ENCODE assay signal across 22 cellular contexts in the genomic region with DNA sequence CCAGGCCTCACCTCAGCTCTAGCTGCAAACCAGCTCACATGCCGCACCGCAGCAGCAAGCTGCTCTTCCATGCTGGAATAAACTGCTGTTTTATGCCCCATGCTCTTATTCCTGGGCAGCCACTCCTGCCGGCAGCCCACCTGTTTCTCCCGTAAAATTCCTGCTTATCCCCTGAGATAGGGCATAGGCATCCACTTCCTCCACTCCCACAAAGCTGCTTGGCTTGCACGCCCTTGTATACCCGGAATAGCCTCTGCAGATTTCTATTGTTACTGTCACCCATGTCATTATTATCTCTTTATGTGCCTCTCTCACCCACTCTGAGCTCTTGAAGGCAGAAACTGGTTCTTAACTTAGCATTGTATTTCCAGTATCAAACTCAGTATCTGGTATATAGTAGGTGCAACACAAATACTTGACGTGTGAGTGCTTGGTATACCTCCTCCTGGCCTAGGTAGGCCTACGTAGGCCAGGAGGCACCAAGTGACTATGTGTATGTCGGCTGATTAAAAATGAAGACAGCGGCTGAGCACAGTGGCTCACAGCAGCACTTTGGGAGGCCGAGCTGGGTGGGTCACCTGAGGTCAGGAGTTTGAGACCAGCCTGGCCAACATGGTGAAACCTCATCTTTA.
"Had no signal": no experiment of that assay in that cellular context is flagged by ENCODE, and none has a peak within 500 bp of the region (broad histone marks: within the 10 kb centered on the region; RNA-seq: fewer than 3 reads in every experiment).

No MANE protein-coding gene starts in this region.

- H3K9me3 Mint-ChIP-seq: activated B cell treated with CpG ODN at 0.5 μM for 24 hours; activated T-helper 2 cell treated with anti-CD3 and anti-CD28 coated beads, Interferon-gamma antibody, Interleukin-2, Interleukin-4, amounts not matched to agents 10 μg/mL and 5 μg/mL and 100 μg/mL, durations not matched to agents 14 hours and 24 hours and 36 hours; stimulated activated naive CD8-positive, alpha-beta T cell treated with anti-CD3 and anti-CD28 coated beads, Interleukin-15, Interleukin-2, amounts not matched to agents 100 ng/mL and 50 ng/mL, for 24 hours had no signal

- ATAC-seq: activated CD8-positive, alpha-beta memory T cell treated with anti-CD3 and anti-CD28 coated beads, Interleukin-2, amount 10 ng/mL, durations not matched to agents 7 days and 5 days; activated naive CD8-positive, alpha-beta T cell treated with anti-CD3 and anti-CD28 coated beads, Interleukin-2, amount 50 U/mL, for 24 hours; pancreas had no signal

- H3K36me3 ChIP-seq: brain microvascular endothelial cell, pancreas had no signal

- H3K36me3 Mint-ChIP-seq: activated CD8-positive, alpha-beta memory T cell treated with anti-CD3 and anti-CD28 coated beads, Interleukin-2, amount 10 ng/mL, durations not matched to agents 7 days and 5 days had no signal

- FAIRE-seq: pancreas, TTC549 had no signal

- DNase-seq: activated B cell treated with CpG ODN at 0.5 μM for 24 hours; activated CD4-positive, alpha-beta memory T cell treated with anti-CD3 and anti-CD28 coated beads for 36 hours; activated CD4-positive, alpha-beta T cell treated with anti-CD3 and anti-CD28 coated beads for 4 hours; activated CD8-positive, alpha-beta memory T cell treated with anti-CD3 and anti-CD28 coated beads, Interleukin-2, amount 10 ng/mL, durations not matched to agents 7 days and 5 days; activated naive CD4-positive, alpha-beta T cell treated with Interleukin-2 at 50 U/mL for 16 hours; activated naive CD8-positive, alpha-beta T cell treated with anti-CD3 and anti-CD28 coated beads, Interleukin-2, amount 50 U/mL, for 24 hours; anterior cingulate cortex; brain microvascular endothelial cell; cerebellar nuclear complex; effector CD4-positive, alpha-beta T cell; midbrain; pancreas; stimulated activated CD4-positive, alpha-beta T cell treated with anti-CD3 and anti-CD28 coated beads, Interleukin-12 subunit alpha, Interleukin-12 subunit beta, amount 100 ng/mL, for 4 hours; stimulated activated CD4-positive, alpha-beta T cell treated with anti-CD3 and anti-CD28 coated beads, Interleukin-1b, Interleukin-23, amount 100 ng/mL, for 48 hours; stimulated activated CD8-positive, alpha-beta memory T cell treated with anti-CD3 and anti-CD28 coated beads, Interleukin-4, amount 100 ng/mL, for 48 hours had no signal

- H3K4me3 Mint-ChIP-seq: activated B cell treated with CpG ODN at 0.5 μM for 24 hours; activated CD4-positive, alpha-beta memory T cell treated with anti-CD3 and anti-CD28 coated beads for 36 hours; activated CD8-positive, alpha-beta memory T cell treated with anti-CD3 and anti-CD28 coated beads, Interleukin-2, amount 10 ng/mL, durations not matched to agents 7 days and 5 days; activated naive CD8-positive, alpha-beta T cell treated with anti-CD3 and anti-CD28 coated beads, Interleukin-2, amount 50 U/mL, for 24 hours; stimulated activated naive CD8-positive, alpha-beta T cell treated with anti-CD3 and anti-CD28 coated beads, Interleukin-15, Interleukin-2, amounts not matched to agents 100 ng/mL and 50 ng/mL, for 24 hours had no signal

- H3K4me1 ChIP-seq: esophagus muscularis mucosa, pancreas, tibial nerve had no signal

- H3K4me3 ChIP-seq: esophagus muscularis mucosa, lung, pancreas, SK-N-MC, tibial nerve had no signal

- H3K9me3 ChIP-seq: esophagus muscularis mucosa, pancreas, tibial nerve had no signal

- H3K27ac Mint-ChIP-seq: activated B cell treated with CpG ODN at 0.5 μM for 24 hours; activated CD4-positive, alpha-beta memory T cell treated with anti-CD3 and anti-CD28 coated beads for 36 hours; activated CD8-positive, alpha-beta memory T cell treated with anti-CD3 and anti-CD28 coated beads, Interleukin-2, amount 10 ng/mL, durations not matched to agents 7 days and 5 days; activated naive CD8-positive, alpha-beta T cell treated with anti-CD3 and anti-CD28 coated beads, Interleukin-2, amount 50 U/mL, for 24 hours; activated T-helper 2 cell treated with anti-CD3 and anti-CD28 coated beads, Interferon-gamma antibody, Interleukin-2, Interleukin-4, amounts not matched to agents 10 μg/mL and 5 μg/mL and 100 μg/mL, durations not matched to agents 14 hours and 24 hours and 36 hours; stimulated activated naive CD8-positive, alpha-beta T cell treated with anti-CD3 and anti-CD28 coated beads, Interleukin-15, Interleukin-2, amounts not matched to agents 100 ng/mL and 50 ng/mL, for 24 hours had no signal

- H3K27me3 ChIP-seq: brain microvascular endothelial cell, esophagus muscularis mucosa, pancreas, tibial nerve had no signal

- H3K27me3 Mint-ChIP-seq: activated B cell treated with CpG ODN at 0.5 μM for 24 hours; activated CD4-positive, alpha-beta memory T cell treated with anti-CD3 and anti-CD28 coated beads for 36 hours; activated CD8-positive, alpha-beta memory T cell treated with anti-CD3 and anti-CD28 coated beads, Interleukin-2, amount 10 ng/mL, durations not matched to agents 7 days and 5 days; activated naive CD8-positive, alpha-beta T cell treated with anti-CD3 and anti-CD28 coated beads, Interleukin-2, amount 50 U/mL, for 24 hours; stimulated activated naive CD8-positive, alpha-beta T cell treated with anti-CD3 and anti-CD28 coated beads, Interleukin-15, Interleukin-2, amounts not matched to agents 100 ng/mL and 50 ng/mL, for 24 hours had no signal

- H3K27ac ChIP-seq: brain microvascular endothelial cell, esophagus muscularis mucosa, pancreas, SK-N-MC, tibial nerve had no signal

- H3K4me1 Mint-ChIP-seq: activated B cell treated with CpG ODN at 0.5 μM for 24 hours; activated CD8-positive, alpha-beta memory T cell treated with anti-CD3 and anti-CD28 coated beads, Interleukin-2, amount 10 ng/mL, durations not matched to agents 7 days and 5 days; activated naive CD8-positive, alpha-beta T cell treated with anti-CD3 and anti-CD28 coated beads, Interleukin-2, amount 50 U/mL, for 24 hours had no signal
